In genomic region chr18:75340206-75340605, GRCh38 we compare ENCODE assay signal across 24 cellular contexts.
DNase-seq lines count a peak whose midpoint lies in the region; ATAC-seq, FAIRE-seq and TF ChIP-seq lines count a peak whose summit lies in the region.
"Had no signal": no experiment of that assay in that cellular context is flagged by ENCODE, and none has a peak within 500 bp of the region (broad histone marks: within the 10 kb centered on the region; RNA-seq: fewer than 3 reads in every experiment).

No MANE protein-coding gene starts in this region.

- H3K79me2 ChIP-seq in astrocyte (ENCODE audit: insufficient read depth, low read length) = no peaks in the 10 kb centered on the region

- no peaks in the 10 kb centered on the region for H4K20me1 ChIP-seq in astrocyte (ENCODE audit: insufficient read depth, low read length)
- H4K20me1 ChIP-seq: BLaER1 had no signal

- H3K27ac ChIP-seq in astrocyte (ENCODE audit: low read depth, low read length) (no peak overlapping the region), neuronal stem cell (replicated peaks; ENCODE audit: low read length) (no peak overlapping the region)
- H3K27ac ChIP-seq: 22Rv1, BLaER1, C4-2B, GM23248 had no signal

- no peaks in the 10 kb centered on the region for H3K4me1 Mint-ChIP-seq in activated CD8-positive, alpha-beta T cell treated with anti-CD3 and anti-CD28 coated beads, Interleukin-2, amount 10 ng/mL, durations not matched to agents 7 days and 5 days (ENCODE audit: low read depth)
- H3K4me1 Mint-ChIP-seq in activated CD8-positive, alpha-beta T cell treated with anti-CD3 and anti-CD28 coated beads for 36 hours (ENCODE audit: low read depth) = no peaks in the 10 kb centered on the region
- H3K4me1 Mint-ChIP-seq in astrocyte (ENCODE audit: low read depth, unreplicated experiment) = no peaks in the 10 kb centered on the region
- H3K4me1 Mint-ChIP-seq: B cell; CD4-positive, CD25-positive, alpha-beta regulatory T cell had no signal

- no peak overlapping the region for H2BK120ac ChIP-seq in neuronal stem cell (ENCODE audit: low read depth, low read length)

- WGBS in neuronal stem cell (ENCODE audit: extremely low coverage in 2 of 2, insufficient read length in 2 of 2, insufficient replicate concordance in 1 of 2), 2 donors = no CpG with 5 or more reads among the region's 14 CpGs

- intact Hi-C loops in activated CD8-positive, alpha-beta T cell treated with anti-CD3 and anti-CD28 coated beads for 36 hours (cut with micrococcal nuclease) = no loop called here

- peak overlapping the region; percentile 38 for H2AFZ ChIP-seq in astrocyte (ENCODE audit: low read depth, low read length)
- H2AFZ ChIP-seq in neuronal stem cell (ENCODE audit: low read length) = no peak overlapping the region
- H2AFZ ChIP-seq: GM23248 had no signal

- H3K27me3 ChIP-seq in astrocyte (ENCODE audit: insufficient read depth, low read length) (peaks cover 6% of the 10 kb centered on the region), neuronal stem cell (ENCODE audit: control insufficient read depth in 3 of 3, insufficient read depth in 3 of 3, low read depth in 1 of 3, low read length in 3 of 3) (peaks cover 0 to 72% (median 2%) of the 10 kb centered on the region in 3 experiments)
- H3K27me3 ChIP-seq: BLaER1 had no signal

- H3K36me3 ChIP-seq in astrocyte (ENCODE audit: insufficient read depth, low read length) (no peaks in the 10 kb centered on the region), neuronal stem cell (replicated peaks in 1 of 2; ENCODE audit: control insufficient read depth in 2 of 2, insufficient read depth in 2 of 2, low read length in 2 of 2) (peaks cover 0 to 2% of the 10 kb centered on the region in 2 donors)
- H3K36me3 ChIP-seq: BLaER1 had no signal

- H3K4me3 ChIP-seq in astrocyte (ENCODE audit: insufficient read depth, low read depth, low read length) (no peak overlapping the region), neuronal stem cell (ENCODE audit: low read length in 2 of 2) (no peak overlapping the region)
- H3K4me3 ChIP-seq: BLaER1, GM12878, GM23248 had no signal

- H3K9ac ChIP-seq in astrocyte (ENCODE audit: low read length) (no peak overlapping the region), neuronal stem cell (ENCODE audit: low read depth, low read length, poor library complexity) (no peak overlapping the region)
- H3K9ac ChIP-seq: BLaER1, GM23248 had no signal

- H3K18ac ChIP-seq in neuronal stem cell (ENCODE audit: low read length) = no peak overlapping the region

- H3K14ac ChIP-seq in neuronal stem cell (ENCODE audit: low read length) = no peak overlapping the region

- H3K4me3 Mint-ChIP-seq in activated CD8-positive, alpha-beta T cell treated with anti-CD3 and anti-CD28 coated beads, Interleukin-2, amount 10 ng/mL, durations not matched to agents 7 days and 5 days = no peak overlapping the region
- no peak overlapping the region for H3K4me3 Mint-ChIP-seq in activated CD8-positive, alpha-beta T cell treated with anti-CD3 and anti-CD28 coated beads for 36 hours
- no peak overlapping the region for H3K4me3 Mint-ChIP-seq in astrocyte (ENCODE audit: unreplicated experiment)
- H3K4me3 Mint-ChIP-seq: B cell; CD4-positive, CD25-positive, alpha-beta regulatory T cell; CD8-positive, alpha-beta T cell had no signal

- H2BK12ac ChIP-seq in neuronal stem cell (ENCODE audit: low read length) = no peak overlapping the region

- no peak for FAIRE-seq in astrocyte (lab: Jason Lieb, UNC)
- FAIRE-seq: A204.1, GM12878, GM19239, H1 had no signal

- H3K9me3 ChIP-seq in astrocyte (ENCODE audit: insufficient read depth, low read depth, low read length) = no peaks in the 10 kb centered on the region
- no peaks in the 10 kb centered on the region for H3K9me3 ChIP-seq in neuronal stem cell (replicated peaks in 1 of 2; ENCODE audit: control insufficient read depth in 2 of 2, insufficient read depth in 1 of 2, low read depth in 1 of 2, low read length in 2 of 2)
- H3K9me3 ChIP-seq: BLaER1, Caco-2 had no signal

- no peak for TF ChIP-seq CTCF in activated CD8-positive, alpha-beta T cell treated with anti-CD3 and anti-CD28 coated beads for 36 hours (IDR thresholded peaks at IDR 0.05)
- no peak for TF ChIP-seq CTCF in astrocyte (IDR thresholded peaks at IDR 0.05; ENCODE audit: insufficient read depth, low read depth, low read length)

- POLR2A ChIA-PET in activated CD8-positive, alpha-beta T cell treated with anti-CD3 and anti-CD28 coated beads, Interleukin-2, amount 10 ng/mL, durations not matched to agents 7 days and 5 days (lab: Charles Lee) = no interaction called here
- POLR2A ChIA-PET in activated CD8-positive, alpha-beta T cell treated with anti-CD3 and anti-CD28 coated beads for 36 hours (lab: Charles Lee) = no interaction called here

- CTCF ChIA-PET in activated CD8-positive, alpha-beta T cell treated with anti-CD3 and anti-CD28 coated beads, Interleukin-2, amount 10 ng/mL, durations not matched to agents 7 days and 5 days (lab: Charles Lee) = no interaction called here
- CTCF ChIA-PET in activated CD8-positive, alpha-beta T cell treated with anti-CD3 and anti-CD28 coated beads for 36 hours (lab: Charles Lee) = no interaction called here

- H3K27me3 Mint-ChIP-seq in activated CD8-positive, alpha-beta T cell treated with anti-CD3 and anti-CD28 coated beads, Interleukin-2, amount 10 ng/mL, durations not matched to agents 7 days and 5 days (ENCODE audit: low read depth) = peaks cover 1% of the 10 kb centered on the region
- H3K27me3 Mint-ChIP-seq in activated CD8-positive, alpha-beta T cell treated with anti-CD3 and anti-CD28 coated beads for 36 hours = peaks cover under 1% of the 10 kb centered on the region
- no peaks in the 10 kb centered on the region for H3K27me3 Mint-ChIP-seq in astrocyte (ENCODE audit: low read depth, unreplicated experiment)

- no peak for ATAC-seq in activated CD8-positive, alpha-beta T cell treated with anti-CD3 and anti-CD28 coated beads, Interleukin-2, amount 10 ng/mL, durations not matched to agents 7 days and 5 days
- ATAC-seq in activated CD8-positive, alpha-beta T cell treated with anti-CD3 and anti-CD28 coated beads for 36 hours = no peak
- ATAC-seq: CD8-positive, alpha-beta T cell had no signal

- no peaks in the 10 kb centered on the region for H3K9me3 Mint-ChIP-seq in activated CD8-positive, alpha-beta T cell treated with anti-CD3 and anti-CD28 coated beads, Interleukin-2, amount 10 ng/mL, durations not matched to agents 7 days and 5 days (ENCODE audit: insufficient read depth)
- H3K9me3 Mint-ChIP-seq in activated CD8-positive, alpha-beta T cell treated with anti-CD3 and anti-CD28 coated beads for 36 hours = no peaks in the 10 kb centered on the region
- H3K9me3 Mint-ChIP-seq in astrocyte (ENCODE audit: unreplicated experiment) = peaks cover 3% of the 10 kb centered on the region
- H3K9me3 Mint-ChIP-seq: CD8-positive, alpha-beta T cell had no signal

- H4K91ac ChIP-seq in neuronal stem cell (ENCODE audit: low read depth, low read length, poor library complexity) = no peak overlapping the region

- no peaks in the 10 kb centered on the region for H3K36me3 Mint-ChIP-seq in activated CD8-positive, alpha-beta T cell treated with anti-CD3 and anti-CD28 coated beads, Interleukin-2, amount 10 ng/mL, durations not matched to agents 7 days and 5 days (ENCODE audit: low read depth)
- no peaks in the 10 kb centered on the region for H3K36me3 Mint-ChIP-seq in activated CD8-positive, alpha-beta T cell treated with anti-CD3 and anti-CD28 coated beads for 36 hours (ENCODE audit: low read depth)
- no peaks in the 10 kb centered on the region for H3K36me3 Mint-ChIP-seq in astrocyte (ENCODE audit: low read depth, unreplicated experiment)
- H3K36me3 Mint-ChIP-seq: CD4-positive, CD25-positive, alpha-beta regulatory T cell; CD8-positive, alpha-beta T cell had no signal

- H3K79me1 ChIP-seq in neuronal stem cell (ENCODE audit: low read depth, low read length) = peaks cover 2% of the 10 kb centered on the region

- no peak overlapping the region for H2BK15ac ChIP-seq in neuronal stem cell (ENCODE audit: low read length)

- H3K27ac Mint-ChIP-seq in activated CD8-positive, alpha-beta T cell treated with anti-CD3 and anti-CD28 coated beads, Interleukin-2, amount 10 ng/mL, durations not matched to agents 7 days and 5 days = no peak overlapping the region
- H3K27ac Mint-ChIP-seq in activated CD8-positive, alpha-beta T cell treated with anti-CD3 and anti-CD28 coated beads for 36 hours = no peak overlapping the region
- no peak overlapping the region for H3K27ac Mint-ChIP-seq in astrocyte (ENCODE audit: unreplicated experiment)
- H3K27ac Mint-ChIP-seq: B cell; CD4-positive, CD25-positive, alpha-beta regulatory T cell; CD8-positive, alpha-beta T cell had no signal

- H3K4me2 ChIP-seq in astrocyte (ENCODE audit: low read length) = no peak overlapping the region
- H3K4me2 ChIP-seq in neuronal stem cell (ENCODE audit: insufficient read depth, low read length, poor library complexity, severe bottlenecking) = no peak overlapping the region
- H3K4me2 ChIP-seq: BLaER1 had no signal

- H3K23ac ChIP-seq in neuronal stem cell (ENCODE audit: low read depth, low read length, poor library complexity) = no peak overlapping the region

- H3K4ac ChIP-seq in neuronal stem cell (ENCODE audit: low read length) = no peak overlapping the region

- no peak overlapping the region for H2BK5ac ChIP-seq in neuronal stem cell (ENCODE audit: low read length)

- peak; percentile 4 for DNase-seq in activated CD8-positive, alpha-beta T cell treated with anti-CD3 and anti-CD28 coated beads, Interleukin-2, amount 10 ng/mL, durations not matched to agents 7 days and 5 days
- DNase-seq in activated CD8-positive, alpha-beta T cell treated with anti-CD3 and anti-CD28 coated beads for 36 hours = no peak
- no peak for DNase-seq in astrocyte (ENCODE audit: low read depth)
- DNase-seq in neuronal stem cell (ENCODE audit: low spot score) = no peak
- DNase-seq in NCI-H510A treated with DMSO at 0.1 percent for 48 hours (lab: John Stamatoyannopoulos, UW) = no peak
- DNase-seq in HuH-7 (ENCODE audit: low spot score) = no peak
- DNase-seq: Caco-2; CD4-positive, CD25-positive, alpha-beta regulatory T cell; CD8-positive, alpha-beta T cell; DMS 273 treated with DMSO at 0.1 percent for 48 hours; DMS79; EL; GDM1; GM23248; H7; HCEC 1CT had no signal

- H2AK5ac ChIP-seq in neuronal stem cell (ENCODE audit: low read depth, low read length) = peak overlapping the region; percentile 81

- no peak overlapping the region for H4K8ac ChIP-seq in neuronal stem cell (ENCODE audit: low read depth, low read length)

- H3K4me1 ChIP-seq in astrocyte (ENCODE audit: insufficient read depth, low read length) = no peaks in the 10 kb centered on the region
- peaks cover 6 to 15% of the 10 kb centered on the region in 2 donors for H3K4me1 ChIP-seq in neuronal stem cell (ENCODE audit: control insufficient read depth in 2 of 2, insufficient read depth in 1 of 2, low read depth in 1 of 2, low read length in 2 of 2)
- H3K4me1 ChIP-seq: Caco-2 had no signal
